Comparison of ENCODE assay signal across 31 cellular contexts in genomic region chr1:196255762-196256161, GRCh38.
"Had no signal": no experiment of that assay in that cellular context is flagged by ENCODE, and none has a peak within 500 bp of the region (broad histone marks: within the 10 kb centered on the region; RNA-seq: fewer than 3 reads in every experiment).

No MANE protein-coding gene starts in this region.

- ATAC-seq: T-cell had no signal

- H3K9ac ChIP-seq: SK-N-SH had no signal

- DNase-seq: Kasumi-1, MG63, NCI-H1048, NCI-H1092 treated with DMSO at 0.1 percent for 48 hours, NCI-H1105 treated with DMSO at 0.1 percent for 48 hours, NCI-H1417, NCI-H1436, NCI-H146, NCI-H1694, NCI-H187, NCI-H1930, NCI-H2029 treated with DMSO at 0.1 percent for 48 hours, NCI-H2081 treated with DMSO at 0.1 percent for 48 hours, NCI-H2107, NCI-H2171, NCI-H226, NCI-H446 treated with DMSO at 0.1 percent for 48 hours, NCI-H510A, NCI-H524, NCI-H526, NCI-H69, NCI-H748 treated with DMSO at 0.1 percent for 48 hours, NCI-H82, Peyer's patch, Right ventricle myocardium superior, RPMI8226, SHP77 treated with DMSO at 0.1 percent for 48 hours, SK-N-SH, SW 1271, T-cell had no signal

- H3K4me3 ChIP-seq: MG63, Peyer's patch, SJSA1 had no signal

- H3K27me3 ChIP-seq: MG63, Peyer's patch, SJSA1 had no signal

- H3K9me3 ChIP-seq: MG63, Peyer's patch, SJSA1, SK-N-SH had no signal

- H3K27ac ChIP-seq: Peyer's patch, SJSA1 had no signal

- H3K36me3 ChIP-seq: MG63, Peyer's patch, SJSA1 had no signal

- H3K4me2 ChIP-seq: SK-N-SH had no signal

- H3K9me2 ChIP-seq: SK-N-SH had no signal

- H3K4me1 ChIP-seq: Peyer's patch, SJSA1 had no signal
